ENCODE assay signal across 12 cellular contexts in the genomic region with DNA sequence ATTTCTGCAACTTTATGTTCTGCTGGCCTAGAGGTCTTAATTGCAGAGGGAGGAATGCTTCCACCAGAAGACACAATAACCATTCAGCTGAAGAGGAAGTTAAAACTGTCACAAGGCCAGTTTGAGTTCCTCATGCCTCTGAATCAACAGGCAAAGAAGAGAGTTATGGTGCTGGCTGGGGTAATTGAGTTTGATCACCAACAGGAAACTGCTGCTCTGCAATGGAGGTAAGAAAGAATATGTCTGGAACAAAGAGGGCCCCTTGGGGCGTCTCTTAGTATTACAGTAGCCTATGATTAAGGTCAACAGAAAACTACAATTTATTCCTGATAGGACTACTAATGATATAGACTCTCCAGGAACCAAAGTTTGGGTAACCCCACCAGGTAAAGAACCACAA.
DNase-seq lines count a peak whose midpoint lies in the region; ATAC-seq, FAIRE-seq and TF ChIP-seq lines count a peak whose summit lies in the region.
"Had no signal": no experiment of that assay in that cellular context is flagged by ENCODE, and none has a peak within 500 bp of the region (broad histone marks: within the 10 kb centered on the region; RNA-seq: fewer than 3 reads in every experiment).

No MANE protein-coding gene starts in this region.

- H3K36me3 ChIP-seq in small intestine (ENCODE audit: control insufficient read depth in 2 of 2, insufficient read depth in 2 of 2, low read length in 2 of 2) = no peaks in the 10 kb centered on the region
- no peaks in the 10 kb centered on the region for H3K36me3 ChIP-seq in suprapubic skin
- H3K36me3 ChIP-seq: gastroesophageal sphincter had no signal

- TF ChIP-seq POLR2A in suprapubic skin (IDR thresholded peaks at IDR 0.05) = no peak

- 7 to 30% (median 13%) methylated on average over 1 of the region's 1 CpG for WGBS in small intestine, 3 donors
- 33% methylated on average over 1 of the region's 1 CpG for WGBS in suprapubic skin

- no peak for ATAC-seq in activated CD8-positive, alpha-beta memory T cell treated with anti-CD3 and anti-CD28 coated beads, Interleukin-2, amount 10 ng/mL, durations not matched to agents 7 days and 5 days
- ATAC-seq: gastroesophageal sphincter had no signal

- TF ChIP-seq EP300 in suprapubic skin (IDR thresholded peaks at IDR 0.05) = no peak

- no peak overlapping the region for H3K4me3 Mint-ChIP-seq in activated CD8-positive, alpha-beta memory T cell treated with anti-CD3 and anti-CD28 coated beads, Interleukin-2, amount 10 ng/mL, durations not matched to agents 7 days and 5 days
- H3K4me3 Mint-ChIP-seq: activated CD4-positive, alpha-beta T cell treated with anti-CD3 and anti-CD28 coated beads, Interleukin-2, amount 10 ng/mL, durations not matched to agents 7 days and 5 days had no signal

- CTCF ChIA-PET in activated CD8-positive, alpha-beta memory T cell treated with anti-CD3 and anti-CD28 coated beads, Interleukin-2, amount 10 ng/mL, durations not matched to agents 7 days and 5 days (lab: Charles Lee) = no interaction called here

- H3K4me3 ChIP-seq in choroid plexus epithelial cell (ENCODE audit: low read depth, low read length) = no peak overlapping the region
- H3K4me3 ChIP-seq in small intestine (ENCODE audit: low read depth in 1 of 2, low read length in 2 of 2) = no peak overlapping the region
- H3K4me3 ChIP-seq in suprapubic skin = no peak overlapping the region
- H3K4me3 ChIP-seq: gastroesophageal sphincter had no signal

- FAIRE-seq in small intestine (lab: Jason Lieb, UNC) = no peak

- H3K27me3 Mint-ChIP-seq in activated CD8-positive, alpha-beta memory T cell treated with anti-CD3 and anti-CD28 coated beads, Interleukin-2, amount 10 ng/mL, durations not matched to agents 7 days and 5 days = no peaks in the 10 kb centered on the region
- H3K27me3 Mint-ChIP-seq: activated CD4-positive, alpha-beta T cell treated with anti-CD3 and anti-CD28 coated beads, Interleukin-2, amount 10 ng/mL, durations not matched to agents 7 days and 5 days had no signal

- no peaks in the 10 kb centered on the region for H3K9me3 Mint-ChIP-seq in activated CD8-positive, alpha-beta memory T cell treated with anti-CD3 and anti-CD28 coated beads, Interleukin-2, amount 10 ng/mL, durations not matched to agents 7 days and 5 days (ENCODE audit: low read depth)
- H3K9me3 Mint-ChIP-seq: activated CD4-positive, alpha-beta T cell treated with anti-CD3 and anti-CD28 coated beads, Interleukin-2, amount 10 ng/mL, durations not matched to agents 7 days and 5 days had no signal

- no peaks in the 10 kb centered on the region for H3K27me3 ChIP-seq in small intestine (ENCODE audit: control insufficient read depth in 2 of 2, insufficient read depth in 2 of 2, low read length in 2 of 2)
- H3K27me3 ChIP-seq in suprapubic skin = no peaks in the 10 kb centered on the region
- H3K27me3 ChIP-seq: gastroesophageal sphincter had no signal

- no peak overlapping the region for H3K27ac Mint-ChIP-seq in activated CD8-positive, alpha-beta memory T cell treated with anti-CD3 and anti-CD28 coated beads, Interleukin-2, amount 10 ng/mL, durations not matched to agents 7 days and 5 days
- H3K27ac Mint-ChIP-seq: activated CD4-positive, alpha-beta T cell treated with anti-CD3 and anti-CD28 coated beads, Interleukin-2, amount 10 ng/mL, durations not matched to agents 7 days and 5 days had no signal

- no peaks in the 10 kb centered on the region for H3K9me3 ChIP-seq in small intestine (ENCODE audit: control insufficient read depth, low read depth)
- no peaks in the 10 kb centered on the region for H3K9me3 ChIP-seq in suprapubic skin
- H3K9me3 ChIP-seq: gastroesophageal sphincter had no signal

- no peaks in the 10 kb centered on the region for H3K4me1 Mint-ChIP-seq in activated CD8-positive, alpha-beta memory T cell treated with anti-CD3 and anti-CD28 coated beads, Interleukin-2, amount 10 ng/mL, durations not matched to agents 7 days and 5 days
- H3K4me1 Mint-ChIP-seq: activated CD4-positive, alpha-beta T cell treated with anti-CD3 and anti-CD28 coated beads, Interleukin-2, amount 10 ng/mL, durations not matched to agents 7 days and 5 days had no signal

- H3K27ac ChIP-seq in small intestine (ENCODE audit: low read depth in 1 of 2, low read length in 1 of 2) = no peak overlapping the region
- no peak overlapping the region for H3K27ac ChIP-seq in suprapubic skin
- H3K27ac ChIP-seq: gastroesophageal sphincter had no signal

- no peaks in the 10 kb centered on the region for H3K4me1 ChIP-seq in small intestine (ENCODE audit: control insufficient read depth in 2 of 2, insufficient read depth in 1 of 2, low read depth in 1 of 2, low read length in 1 of 2)
- H3K4me1 ChIP-seq in suprapubic skin = no peaks in the 10 kb centered on the region
- H3K4me1 ChIP-seq: gastroesophageal sphincter had no signal

- no peaks in the 10 kb centered on the region for H3K36me3 Mint-ChIP-seq in activated CD8-positive, alpha-beta memory T cell treated with anti-CD3 and anti-CD28 coated beads, Interleukin-2, amount 10 ng/mL, durations not matched to agents 7 days and 5 days

- TF ChIP-seq CTCF in choroid plexus epithelial cell (conservative IDR thresholded peaks at IDR 0.05; ENCODE audit: low read depth, low read length) (peak; percentile 35), suprapubic skin (IDR thresholded peaks at IDR 0.05) (no peak)

- DNase-seq in NCI-H748 (lab: John Stamatoyannopoulos, UW; ENCODE audit: unreplicated experiment) (peak; percentile 40), NCI-H748 treated with DMSO at 0.1 percent for 48 hours (lab: John Stamatoyannopoulos, UW) (no peak), NCI-H2081 (lab: John Stamatoyannopoulos, UW) (peak; percentile 6 to 33), choroid plexus epithelial cell (ENCODE audit: low read depth) (peak; percentile 25), small intestine (peak; percentile 5), suprapubic skin (ENCODE audit: low spot score in 2 of 2) (no peak), NCI-H774 (lab: John Stamatoyannopoulos, UW) (no peak)
- no peak for DNase-seq in activated CD8-positive, alpha-beta memory T cell treated with anti-CD3 and anti-CD28 coated beads, Interleukin-2, amount 10 ng/mL, durations not matched to agents 7 days and 5 days
- DNase-seq: activated CD4-positive, alpha-beta T cell treated with anti-CD3 and anti-CD28 coated beads, Interleukin-2, amount 10 ng/mL, durations not matched to agents 7 days and 5 days; NCI-H226; nucleus accumbens had no signal

Comparison
In these comparisons a context has a peak if more than half of its experiments do, and no peak if none do; other contexts are left out.
1. DNase-seq: peak in NCI-H748 (single experiment), NCI-H2081 (2 of 2), choroid plexus epithelial cell (single experiment) and small intestine (single experiment); none in NCI-H748 treated with DMSO at 0.1 percent for 48 hours (single experiment), suprapubic skin (0 of 2), activated CD8-positive, alpha-beta memory T cell treated with anti-CD3 and anti-CD28 coated beads, Interleukin-2, amount 10 ng/mL, durations not matched to agents 7 days and 5 days (single experiment) and NCI-H774 (single experiment).